Comparison of ENCODE assay signal across 8 cellular contexts in the genomic region with DNA sequence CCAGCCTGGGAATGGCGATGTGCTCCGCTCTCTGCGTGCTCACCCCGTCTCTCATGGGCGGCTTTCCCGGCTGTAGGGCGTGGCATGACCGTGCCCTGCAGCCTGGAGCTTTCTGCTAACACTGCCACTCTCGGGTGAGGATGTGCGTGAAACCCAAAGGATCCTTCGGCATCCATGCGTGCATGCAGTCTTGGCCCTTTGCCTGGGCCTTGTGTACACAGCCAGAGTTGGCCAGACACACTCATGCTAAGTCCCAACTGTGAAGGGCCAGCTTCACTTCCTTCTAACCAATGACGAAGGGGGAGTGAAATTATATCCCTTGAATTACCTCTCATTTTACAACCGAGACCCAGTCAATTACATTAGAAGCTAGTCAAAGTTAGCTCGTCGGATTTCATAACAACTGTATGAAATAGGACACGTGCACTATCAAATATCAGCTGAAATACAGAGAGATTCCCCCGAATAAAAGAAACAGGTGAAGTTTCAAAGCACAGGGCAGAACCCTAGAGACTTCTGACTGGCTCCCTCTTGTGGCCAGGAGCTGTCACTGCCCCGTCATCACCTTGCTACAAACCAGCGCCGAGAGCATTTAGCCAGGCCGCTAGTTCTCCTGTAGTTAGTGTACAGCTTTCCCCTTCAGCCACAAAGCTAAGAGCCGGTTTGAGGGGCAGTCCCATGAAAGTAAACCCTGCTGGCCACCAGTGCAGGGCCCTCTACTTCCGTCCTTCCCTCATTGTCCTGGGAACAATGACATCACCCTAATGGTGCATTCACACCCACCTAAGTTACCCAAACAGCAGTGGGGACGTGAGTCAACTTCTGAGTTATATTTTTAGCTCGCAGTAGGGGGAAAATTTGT.
DNase-seq lines count a peak whose midpoint lies in the region; ATAC-seq and TF ChIP-seq lines count a peak whose summit lies in the region.

No MANE protein-coding gene starts in this region.

- TF ChIP-seq CTCF in AG10803 (conservative IDR thresholded peaks at IDR 0.05; ENCODE audit: low read length), result peak; percentile 97

- peak; percentile 85 for ATAC-seq in GM18909 (IDR thresholded peaks at IDR 0.05; ENCODE audit: poor library complexity, unreplicated experiment)
- ATAC-seq in HG03108 (IDR thresholded peaks at IDR 0.05; ENCODE audit: unreplicated experiment), result peak; percentile 79
- peak; percentile 97 for ATAC-seq in left lobe of liver

- peak; percentile 45 for DNase-seq in AG10803 (ENCODE audit: low read depth)
- peak; percentile 88 for DNase-seq in NCI-H2171 treated with DMSO at 0.1 percent for 48 hours (lab: John Stamatoyannopoulos, UW)
- peak; percentile 27 to 45 (median 32) for DNase-seq in activated CD4-positive, CD25-positive, alpha-beta regulatory T cell (lab: John Stamatoyannopoulos, UW)
- peak; percentile 72 for DNase-seq in cerebellar cortex (ENCODE audit: low spot score)
- DNase-seq in left lobe of liver (ENCODE audit: low spot score), result peak; percentile 66
- DNase-seq in stimulated activated CD4-positive, alpha-beta T cell treated with anti-CD3 and anti-CD28 coated beads, TNF-alpha, amount 100 ng/mL, for 1 hour (ENCODE audit: low read depth in 3 of 3, low spot score in 1 of 3), result peak; percentile 39 to 53 (median 53)

- H3K4me3 ChIP-seq in AG10803 (ENCODE audit: low read length), result no peak overlapping the region

Comparison
In these comparisons a context has a peak if more than half of its experiments do, and no peak if none do; other contexts are left out.
1. DNase-seq: peak in every context shown above with its lines; median percentile 88 in NCI-H2171 treated with DMSO at 0.1 percent for 48 hours; 72 in cerebellar cortex; 66 in left lobe of liver; 53 in stimulated activated CD4-positive, alpha-beta T cell treated with anti-CD3 and anti-CD28 coated beads, TNF-alpha, amount 100 ng/mL, for 1 hour; 45 in AG10803; 32 in activated CD4-positive, CD25-positive, alpha-beta regulatory T cell.